8 cellular contexts compared by ENCODE assay signal in genomic region chr3:32510075-32510724, GRCh38. TPM values are rescaled to one million over a fixed set of nuclear protein-coding genes. Genes with fewer than 3 reads are reported as not detected.
DNase-seq lines count a peak whose midpoint lies in the region; ATAC-seq, FAIRE-seq and TF ChIP-seq lines count a peak whose summit lies in the region.

No MANE protein-coding gene starts in this region.

- peak; percentile 58 for ATAC-seq in GM18499 (IDR thresholded peaks at IDR 0.05; ENCODE audit: insufficient read depth, unreplicated experiment)
- peak; percentile 75 for ATAC-seq in HG02981 (IDR thresholded peaks at IDR 0.05; ENCODE audit: unreplicated experiment)
- ATAC-seq in HepG2, result peak; percentile 98

- H3K4me3 Mint-ChIP-seq in chondrocyte (ENCODE audit: unreplicated experiment), result no peak overlapping the region

- no peaks in the 10 kb centered on the region for H3K36me3 ChIP-seq in HepG2 (replicated peaks in 1 of 2; ENCODE audit: control insufficient read depth in 1 of 2, insufficient read depth in 2 of 2, low read length in 2 of 2)

- DNase-seq in NCI-H2227 (lab: John Stamatoyannopoulos, UW; ENCODE audit: unreplicated experiment) (peak; percentile 64), chondrocyte (ENCODE audit: low spot score) (no peak), HepG2 (ENCODE audit: low spot score) (peak; percentile 71)
- peak; percentile 41 for DNase-seq in activated CD4-positive, alpha-beta T cell treated with anti-CD3 and anti-CD28 coated beads for 1 hour
- DNase-seq in stimulated activated CD4-positive, alpha-beta T cell treated with anti-CD3 and anti-CD28 coated beads, TNF-alpha, amount 100 ng/mL, for 48 hours (ENCODE audit: low read depth in 3 of 3), result peak; percentile 26 to 46 (median 35)

- in situ Hi-C loops in HepG2 (cut with HindIII; ENCODE audit: extremely low pct_ligation_motif_present, low pct_unique_long_range_greater_than_20kb), result no loop called here

- TF ChIP-seq RAD21 in HepG2 (CRISPR knock-in tag; IDR thresholded peaks at IDR 0.05), result peak; percentile 88

- no peaks in the 10 kb centered on the region for H3K79me2 ChIP-seq in HepG2 (ENCODE audit: insufficient read depth, low read length)

- no peaks in the 10 kb centered on the region for H3K9me3 ChIP-seq in HepG2 (ENCODE audit: low read length)

- no peaks in the 10 kb centered on the region for H3K9me3 Mint-ChIP-seq in chondrocyte (ENCODE audit: low read depth)

- no peaks in the 10 kb centered on the region for H4K20me1 ChIP-seq in HepG2 (ENCODE audit: insufficient read depth, low read length)

- FAIRE-seq in A204.1 (lab: Jason Lieb, UNC) (peak; percentile 93), HepG2 (lab: Jason Lieb, UNC) (peak; percentile 76)

- no peak overlapping the region for H3K27ac Mint-ChIP-seq in chondrocyte (ENCODE audit: unreplicated experiment)

- POLR2A ChIA-PET in HepG2 (lab: Yijun Ruan, JAX), result no interaction called here

- H3K9ac ChIP-seq in HepG2 (ENCODE audit: insufficient read depth, low read depth, low read length), result no peak overlapping the region

- H3K27me3 ChIP-seq in HepG2 (ENCODE audit: control insufficient read depth in 1 of 2, insufficient read depth in 2 of 2, low read length in 2 of 2), result peaks cover 0 to 1% of the 10 kb centered on the region in 2 experiments; a peak in 1 of 5 replicates

- WGBS in HepG2 (ENCODE audit: low lambda C conversion rate), result 31% methylated on average over 3 of the region's 3 CpGs

- H3K4me2 ChIP-seq in HepG2 (ENCODE audit: low read depth, low read length), result no peak overlapping the region

- H3K27me3 Mint-ChIP-seq in chondrocyte (ENCODE audit: low read depth), result no peaks in the 10 kb centered on the region

- intact Hi-C loops in HepG2 (cut with micrococcal nuclease; ENCODE audit: unreplicated experiment), result loop anchor here (1.0 to 5.0 kb wide), 3 partner anchors 155 to 424 kb away; no protein-coding TSS in a partner anchor

- peaks cover 9% of the 10 kb centered on the region for H3K4me1 ChIP-seq in HepG2 (ENCODE audit: insufficient read depth, low read length)

- no peak for TF ChIP-seq POLR2A in HepG2 (IDR thresholded peaks at IDR 0.05; ENCODE audit: insufficient read depth in 1 of 2, low read depth in 2 of 2, low read length in 2 of 2)

- CTCF ChIA-PET in HepG2 (lab: Yijun Ruan, JAX; ENCODE audit: low intra/inter-chr PET ratio, low total read pairs), result interaction anchor here (1.7 kb wide), 1 partner anchor 155 kb away, joined by 21 read pairs; no protein-coding TSS in a partner anchor

- no peak overlapping the region for H3K27ac ChIP-seq in HepG2 (ENCODE audit: extremely low read length, insufficient read depth, low read length)

- peaks cover 2% of the 10 kb centered on the region for H3K36me3 Mint-ChIP-seq in chondrocyte (ENCODE audit: low read depth)

- H2AFZ ChIP-seq in HepG2 (ENCODE audit: low read length), result no peak overlapping the region

- H3K4me1 Mint-ChIP-seq in chondrocyte (ENCODE audit: low read depth), result peaks cover 19% of the 10 kb centered on the region

- TF ChIP-seq CTCF in chondrocyte (IDR thresholded peaks at IDR 0.05), result peak; percentile 90
- peak; percentile 92 for TF ChIP-seq CTCF in HepG2 (CRISPR knock-in tag; IDR thresholded peaks at IDR 0.05)

- BruUV-seq in HepG2 (replicated peaks; lab: Mats Ljungman, UMichigan), result no TSS peak

- no peak overlapping the region for H3K4me3 ChIP-seq in HepG2 (replicated peaks in 1 of 3; ENCODE audit: insufficient read depth in 1 of 3, low read depth in 2 of 3, low read length in 3 of 3)

- TF ChIP-seq EP300 in HepG2 (IDR thresholded peaks at IDR 0.05; ENCODE audit: low read depth in 2 of 2, low read length in 2 of 2), result no peak
- no peak for TF ChIP-seq EP300 in HepG2 (CRISPR knock-in tag; IDR thresholded peaks at IDR 0.05; ENCODE audit: borderline replicate concordance)

TF ChIP-seq in HepG2, 621 proteins besides CTCF, POLR2A, EP300 and RAD21 (continues in another document):
- TF ChIP-seq HOXD1 (CRISPR knock-in tag; IDR thresholded peaks at IDR 0.05), result no peak
- no peak for TF ChIP-seq PRDM15 (CRISPR knock-in tag; IDR thresholded peaks at IDR 0.05)
- TF ChIP-seq ARID4A (CRISPR knock-in tag; IDR thresholded peaks at IDR 0.05; ENCODE audit: borderline replicate concordance), result no peak
- no peak for TF ChIP-seq MED1 (CRISPR knock-in tag; IDR thresholded peaks at IDR 0.05)
- no peak for TF ChIP-seq SRY (CRISPR knock-in tag; IDR thresholded peaks at IDR 0.05)
- TF ChIP-seq SP5 (CRISPR knock-in tag; IDR thresholded peaks at IDR 0.05; ENCODE audit: borderline replicate concordance, low read depth), result no peak
- TF ChIP-seq ADNP (CRISPR knock-in tag; IDR thresholded peaks at IDR 0.05), result no peak

RNA-seq across cellular contexts. Expression of gene CMTM6, which starts 7.5 kb away (rescaled TPM):
- total RNA-seq in chondrocyte, result 51.8 to 59.0 TPM (median 54.0 TPM) in 3 replicates
- total RNA-seq in HepG2 (2016; rRNA removed; fragmentation: Illumina TruSeq; extraction: Trizol), result 43.8 and 55.7 TPM in 2 replicates
- total RNA-seq in HepG2 (2016; cell fraction: cytosol; rRNA removed; fragmentation: Illumina TruSeq; extraction: Trizol; ENCODE audit: low read depth), result 3.6 and 4.8 TPM in 2 replicates
- 42.8 and 55.9 TPM in 2 replicates for total RNA-seq in HepG2 (2016; cell fraction: insoluble cytoplasmic fraction; rRNA removed; fragmentation: Illumina TruSeq; extraction: Trizol)
- total RNA-seq in HepG2 (2016; cell fraction: membrane; rRNA removed; fragmentation: Illumina TruSeq; extraction: Trizol), result 24.8 and 28.0 TPM in 2 replicates
- total RNA-seq in HepG2 (2016; cell fraction: nucleus; rRNA removed; fragmentation: Illumina TruSeq; extraction: Trizol), result 45.5 and 52.9 TPM in 2 replicates
- polyA plus RNA-seq in HepG2 (2011; rRNA removed), result 20.7 and 25.6 TPM in 2 replicates
- polyA plus RNA-seq in HepG2 (2011; cell fraction: cytosol; rRNA removed), result 10.1 and 18.8 TPM in 2 replicates
- polyA plus RNA-seq in HepG2 (2011; cell fraction: nucleus; rRNA removed), result 2.8 and 4.3 TPM in 2 replicates
- polyA plus RNA-seq in HepG2 (2012), result 20.9 and 22.5 TPM in 2 replicates
- 3.7 and 4.0 TPM in 2 replicates for polyA plus RNA-seq in HepG2 (2016; cell fraction: cytosol; fragmentation: Illumina TruSeq; extraction: Trizol; ENCODE audit: low read depth)
- 38.2 and 40.7 TPM in 2 replicates for polyA plus RNA-seq in HepG2 (2016; cell fraction: insoluble cytoplasmic fraction; fragmentation: Illumina TruSeq; extraction: Trizol; ENCODE audit: low read depth)
- polyA plus RNA-seq in HepG2 (2016; cell fraction: membrane; fragmentation: Illumina TruSeq; extraction: Trizol; ENCODE audit: low read depth), result 14.9 and 16.8 TPM in 2 replicates
- polyA plus RNA-seq in HepG2 (2016; cell fraction: nucleus; fragmentation: Illumina TruSeq; extraction: Trizol; ENCODE audit: insufficient read depth, low read depth), result 50.7 and 56.9 TPM in 2 replicates
- polyA minus RNA-seq in HepG2 (2011; rRNA and poly(A)+ RNA removed; ENCODE audit: low replicate concordance), result 10.7 and 10.8 TPM in 2 replicates
- 13.8 and 18.7 TPM in 2 replicates for polyA minus RNA-seq in HepG2 (2011; cell fraction: cytosol; rRNA and poly(A)+ RNA removed)
- polyA minus RNA-seq in HepG2 (2011; cell fraction: nucleus; rRNA and poly(A)+ RNA removed), result 9.4 and 10.6 TPM in 2 replicates
